In genomic region chr2:115083216-115083615, GRCh38 we compare ENCODE assay signal across 2 cellular contexts.
TF ChIP-seq lines count a peak whose summit lies in the region.

No MANE protein-coding gene starts in this region.

TF ChIP-seq in SK-N-SH, 30 proteins besides CTCF, POLR2A, EP300 and RAD21 (continued from another document):
- TF ChIP-seq GATA2 (CRISPR knock-in tag; IDR thresholded peaks at IDR 0.05) = no peak
- no peak for TF ChIP-seq NFIC (IDR thresholded peaks at IDR 0.05; ENCODE audit: borderline replicate concordance)
- no peak for TF ChIP-seq GABPA (IDR thresholded peaks at IDR 0.05; ENCODE audit: low read depth)
- no peak for TF ChIP-seq JUND (IDR thresholded peaks at IDR 0.05)
- no peak for TF ChIP-seq FOSL2 (IDR thresholded peaks at IDR 0.05; ENCODE audit: borderline replicate concordance, low read depth)
- no peak for TF ChIP-seq MEF2A (IDR thresholded peaks at IDR 0.05; ENCODE audit: borderline replicate concordance, low read depth)
- no peak for TF ChIP-seq NRF1 (IDR thresholded peaks at IDR 0.05; ENCODE audit: low read depth, low read length)
- TF ChIP-seq USF2 (IDR thresholded peaks at IDR 0.05; ENCODE audit: borderline replicate concordance, low read depth, low read length) = no peak
- no peak for TF ChIP-seq IRF3 (IDR thresholded peaks at IDR 0.05; ENCODE audit: low read depth, low read length)
- TF ChIP-seq MAX (IDR thresholded peaks at IDR 0.05; ENCODE audit: low read depth) = no peak
- no peak for TF ChIP-seq TCF12 (IDR thresholded peaks at IDR 0.05)
TF ChIP-seq in SK-N-SH: peak in this region for 0.

TF ChIP-seq in SK-N-SH treated with all-trans-retinoic acid at 6 μM for 48 hours, 23 proteins besides CTCF, POLR2A, EP300 and RAD21:
- TF ChIP-seq POU6F1 (CRISPR knock-in tag; IDR thresholded peaks at IDR 0.05; ENCODE audit: borderline replicate concordance, low read depth) (no peak), ZC3H10 (CRISPR knock-in tag; IDR thresholded peaks at IDR 0.05) (no peak), TOX (CRISPR knock-in tag; IDR thresholded peaks at IDR 0.05; ENCODE audit: borderline replicate concordance) (no peak), ISL1 (CRISPR knock-in tag; IDR thresholded peaks at IDR 0.05) (no peak), ARNTL (CRISPR knock-in tag; IDR thresholded peaks at IDR 0.05; ENCODE audit: borderline replicate concordance, low read depth) (no peak), SNAI2 (CRISPR knock-in tag; IDR thresholded peaks at IDR 0.05) (no peak), ZFP30 (CRISPR knock-in tag; IDR thresholded peaks at IDR 0.05) (no peak), PATZ1 (CRISPR knock-in tag; IDR thresholded peaks at IDR 0.05; ENCODE audit: borderline replicate concordance) (no peak), CSRNP3 (CRISPR knock-in tag; IDR thresholded peaks at IDR 0.05) (no peak), RARB (CRISPR knock-in tag; IDR thresholded peaks at IDR 0.05) (no peak)
